In the genomic region with DNA sequence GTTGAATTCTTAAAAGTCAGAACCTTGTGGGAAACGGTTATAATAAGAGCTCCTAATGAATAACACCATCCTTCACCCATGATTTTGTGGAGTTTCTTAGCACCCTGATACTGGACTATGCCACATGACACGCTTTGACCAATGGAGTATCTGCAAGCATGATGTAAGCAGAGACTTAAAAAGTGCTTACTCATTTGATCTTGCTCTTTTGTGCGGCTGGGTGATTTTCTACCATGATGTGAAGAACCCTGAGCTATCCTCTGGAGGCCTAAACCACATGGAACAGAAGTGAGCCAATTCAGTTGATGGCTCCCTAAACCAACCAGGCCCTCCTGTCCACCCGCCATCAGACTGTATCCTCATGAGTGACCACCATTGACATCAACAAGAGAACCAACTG, we compare ENCODE assay signal across 24 cellular contexts.
DNase-seq lines count a peak whose midpoint lies in the region; ATAC-seq, FAIRE-seq and TF ChIP-seq lines count a peak whose summit lies in the region.
"Had no signal": no experiment of that assay in that cellular context is flagged by ENCODE, and none has a peak within 500 bp of the region (broad histone marks: within the 10 kb centered on the region; RNA-seq: fewer than 3 reads in every experiment).

No MANE protein-coding gene starts in this region.

- H3K9me3 ChIP-seq in K562 (replicated peaks; ENCODE audit: control insufficient read depth, insufficient read depth, low read depth, low read length) = no peaks in the 10 kb centered on the region
- H3K9me3 ChIP-seq: SK-N-SH had no signal

- no peaks in the 10 kb centered on the region for H3K27me3 ChIP-seq in GM23338 (ENCODE audit: insufficient read depth)
- H3K27me3 ChIP-seq in K562 (ENCODE audit: control insufficient read depth in 2 of 2, insufficient read depth in 2 of 2, low read length in 2 of 2) = no peaks in the 10 kb centered on the region

- no peak overlapping the region for H3K4me3 ChIP-seq in GM23338
- H3K4me3 ChIP-seq in K562 = no peak overlapping the region

- CTCF ChIA-PET in K562 (lab: Yijun Ruan, JAX; ENCODE audit: low intra/inter-chr PET ratio) = no interaction called here

- no peaks in the 10 kb centered on the region for H3K9me1 ChIP-seq in K562 (ENCODE audit: control insufficient read depth, insufficient read depth, low read length)

- H3K79me2 ChIP-seq in GM23338 (replicated peaks; ENCODE audit: insufficient read depth) (peaks cover 68% of the 10 kb centered on the region), K562 (ENCODE audit: control insufficient read depth, insufficient read depth, low read length) (no peaks in the 10 kb centered on the region; the same call in 1 of the 3 replicates)

- no peak for FAIRE-seq in K562 (lab: Jason Lieb, UNC)
- FAIRE-seq: GM19239, H54, RCC 7860 had no signal

- no TSS peak for BruUV-seq in K562 (replicated peaks; lab: Mats Ljungman, UMichigan)

- H3K4me1 Mint-ChIP-seq in GM23338 (peaks cover 25% of the 10 kb centered on the region), natural killer cell (no peaks in the 10 kb centered on the region)
- peaks cover 3 to 7% of the 10 kb centered on the region in 2 donors for H3K4me1 Mint-ChIP-seq in stimulated activated naive B cell treated with anti-CD40 and anti-IgM and Interleukin-4, amounts not matched to agents 10 μg/mL and 1 μg/mL and 100 μg/mL, for 72 hours
- H3K4me1 Mint-ChIP-seq: CD14-positive monocyte; CD8-positive, alpha-beta memory T cell had no signal

- 55% methylated on average over 4 of the region's 4 CpGs for WGBS in K562 (ENCODE audit: insufficient coverage, low coverage, missing lambda C conversion rate)

- peaks cover 23% of the 10 kb centered on the region for H3K4me1 ChIP-seq in GM23338 (ENCODE audit: insufficient read depth)
- peaks cover 0 to 16% of the 10 kb centered on the region in 2 experiments; a peak in 3 of 5 replicates for H3K4me1 ChIP-seq in K562 (replicated peaks in 1 of 2; ENCODE audit: control insufficient read depth in 2 of 2, insufficient read depth in 2 of 2, low read length in 2 of 2)

- 0 out of 4 replicates have a peak, but pooled peaks of 1 of the 2 experiments have one; percentile 1 for TF ChIP-seq RAD21 in K562 (CRISPR knock-in tag; conservative IDR thresholded peaks at IDR 0.05 in 1 of 2, IDR thresholded peaks at IDR 0.05 in 1 of 2)

- H3F3A ChIP-seq in GM23338 (replicated peaks; ENCODE audit: low read depth) = no peaks in the 10 kb centered on the region

- H3K9me2 ChIP-seq in GM23338 (ENCODE audit: insufficient read depth) = peaks cover 2% of the 10 kb centered on the region; the same call in 1 of the 2 replicates
- H3K9me2 ChIP-seq: SK-N-SH had no signal

- H3K27ac Mint-ChIP-seq in GM23338 (no peak overlapping the region), natural killer cell (no peak overlapping the region)
- H3K27ac Mint-ChIP-seq in stimulated activated naive B cell treated with anti-CD40 and anti-IgM and Interleukin-4, amounts not matched to agents 10 μg/mL and 1 μg/mL and 100 μg/mL, for 72 hours = peak overlapping the region; percentile 73
- H3K27ac Mint-ChIP-seq: CD14-positive monocyte; CD8-positive, alpha-beta memory T cell had no signal

- H3K36me3 Mint-ChIP-seq in GM23338 (ENCODE audit: low read depth) (peaks cover 8% of the 10 kb centered on the region; the same call in 2 of the 3 replicates), natural killer cell (no peaks in the 10 kb centered on the region)
- H3K36me3 Mint-ChIP-seq in stimulated activated naive B cell treated with anti-CD40 and anti-IgM and Interleukin-4, amounts not matched to agents 10 μg/mL and 1 μg/mL and 100 μg/mL, for 72 hours = peaks cover 4 to 5% of the 10 kb centered on the region in 2 donors
- H3K36me3 Mint-ChIP-seq: CD8-positive, alpha-beta memory T cell had no signal

- intact Hi-C loops in K562 (cut with micrococcal nuclease) (no loop called here), natural killer cell (cut with micrococcal nuclease) (no loop called here)

- H3K4me3 Mint-ChIP-seq in GM23338 (no peak overlapping the region), natural killer cell (no peak overlapping the region)
- no peak overlapping the region for H3K4me3 Mint-ChIP-seq in stimulated activated naive B cell treated with anti-CD40 and anti-IgM and Interleukin-4, amounts not matched to agents 10 μg/mL and 1 μg/mL and 100 μg/mL, for 72 hours
- H3K4me3 Mint-ChIP-seq: CD14-positive monocyte; CD8-positive, alpha-beta memory T cell had no signal

- ATAC-seq in GM23338 (no peak), K562 (peak; percentile 93), natural killer cell (no peak)
- ATAC-seq in stimulated activated naive B cell treated with anti-CD40 and anti-IgM and Interleukin-4, amounts not matched to agents 10 μg/mL and 1 μg/mL and 100 μg/mL, for 72 hours (replicated peaks) = peak; percentile 27

- H4K20me1 ChIP-seq in GM23338 (replicated peaks; ENCODE audit: insufficient read depth) = no peaks in the 10 kb centered on the region
- H4K20me1 ChIP-seq in K562 (replicated peaks; ENCODE audit: control insufficient read depth, insufficient read depth, low read length) = no peaks in the 10 kb centered on the region

- in situ Hi-C loops in K562 (cut with MboI) = no loop called here

- H2AFZ ChIP-seq in GM23338 (no peak overlapping the region), K562 (ENCODE audit: low read depth, low read length) (peak overlapping the region; percentile 79)

- H3K36me3 ChIP-seq in GM23338 (ENCODE audit: insufficient read depth) (no peaks in the 10 kb centered on the region), K562 (ENCODE audit: control insufficient read depth, insufficient read depth, low read length) (no peaks in the 10 kb centered on the region; the same call in 2 of the 3 replicates)

- no peak overlapping the region; a peak in 1 of 4 replicates for H3K9ac ChIP-seq in K562 (ENCODE audit: insufficient read depth in 1 of 2, low read depth in 2 of 2, low read length in 2 of 2)
- H3K9ac ChIP-seq: SK-N-SH had no signal

- no peak for TF ChIP-seq POLR2A in K562 (conservative IDR thresholded peaks at IDR 0.05)

- H3K4me2 ChIP-seq in GM23338 (no peak overlapping the region), K562 (ENCODE audit: insufficient read depth, low read length) (peak overlapping the region; percentile 46)
- H3K4me2 ChIP-seq: SK-N-SH had no signal

- no peak for TF ChIP-seq CTCF in GM23338 (conservative IDR thresholded peaks at IDR 0.05; ENCODE audit: low read depth in 2 of 2)
- no peak for TF ChIP-seq CTCF in K562 (IDR thresholded peaks at IDR 0.05 in 2 of 3, conservative IDR thresholded peaks at IDR 0.05 in 1 of 3; ENCODE audit: insufficient read depth in 2 of 3, low read depth in 1 of 3, low read length in 3 of 3)
- TF ChIP-seq CTCF in natural killer cell (IDR thresholded peaks at IDR 0.05) = no peak

- H3K27ac ChIP-seq in GM23338 (ENCODE audit: low read depth) (no peak overlapping the region), K562 (ENCODE audit: extremely low read depth, low read depth, low read length) (peak overlapping the region; percentile 65)

- POLR2A ChIA-PET in K562 (lab: Yijun Ruan, JAX) = interaction anchor here (0.7 to 1.0 kb wide), 2 partner anchors 12 to 64 kb away, joined by 3 read pairs; no protein-coding TSS in a partner anchor

- DNase-seq in GM23338 (ENCODE audit: low spot score) = no peak
- DNase-seq in NAMALWA (ENCODE audit: low spot score) = peak; percentile 29
- peak; percentile 8 to 49 (median 32) for DNase-seq in K562 (ENCODE audit: extremely low read depth in 1 of 4, low spot score in 3 of 4)
- no peak for DNase-seq in stimulated activated naive B cell treated with anti-CD40 and anti-IgM and Interleukin-4, amounts not matched to agents 10 μg/mL and 1 μg/mL and 100 μg/mL, for 72 hours
- DNase-seq in NCI-H1048 (lab: John Stamatoyannopoulos, UW) = no peak
- DNase-seq in natural killer cell = no peak
- no peak for DNase-seq in activated T-cell treated with anti-CD3 and anti-CD28 coated beads for 4 hours
- DNase-seq: CD8-positive, alpha-beta memory T cell; DMS 273 treated with DMSO at 0.1 percent for 48 hours; DND-41; MM.1S; NCI-H1092; NCI-H1417 treated with DMSO at 0.1 percent for 48 hours; NCI-H1694 treated with DMSO at 0.1 percent for 48 hours; NCI-H2081; NCI-H2227 treated with DMSO at 0.1 percent for 48 hours; NCI-H510A; NCI-H69; SK-N-SH; SW 1271 had no signal

- H3K9me3 Mint-ChIP-seq in GM23338 = no peaks in the 10 kb centered on the region
- H3K9me3 Mint-ChIP-seq in stimulated activated naive B cell treated with anti-CD40 and anti-IgM and Interleukin-4, amounts not matched to agents 10 μg/mL and 1 μg/mL and 100 μg/mL, for 72 hours = peaks cover 0 to 4% of the 10 kb centered on the region in 2 donors
- H3K9me3 Mint-ChIP-seq in natural killer cell = no peaks in the 10 kb centered on the region

- no peak for TF ChIP-seq EP300 in K562 (IDR thresholded peaks at IDR 0.05; ENCODE audit: low read length)

- H3K27me3 Mint-ChIP-seq in GM23338 (ENCODE audit: insufficient read depth, low read depth, poor library complexity) (peaks cover 2% of the 10 kb centered on the region), natural killer cell (ENCODE audit: low read depth in 2 of 2) (no peaks in the 10 kb centered on the region)
- H3K27me3 Mint-ChIP-seq in stimulated activated naive B cell treated with anti-CD40 and anti-IgM and Interleukin-4, amounts not matched to agents 10 μg/mL and 1 μg/mL and 100 μg/mL, for 72 hours = no peaks in the 10 kb centered on the region
- H3K27me3 Mint-ChIP-seq: CD8-positive, alpha-beta memory T cell had no signal

TF ChIP-seq in GM23338, 12 proteins besides CTCF, POLR2A, EP300 and RAD21 (continues in another document):
- peak; percentile 63; the same call in 1 of the 2 replicates for TF ChIP-seq ZNF331 (CRISPR knock-in tag; IDR thresholded peaks at IDR 0.05; ENCODE audit: low read depth)

TF ChIP-seq in K562, 482 proteins besides CTCF, POLR2A, EP300 and RAD21 (continues in another document):
- TF ChIP-seq ATF7 (IDR thresholded peaks at IDR 0.05) (0 out of 2 replicates have a peak, but pooled peaks have one; percentile 13), BACH1 (tag; IDR thresholded peaks at IDR 0.05) (peak; percentile 42; the same call in 1 of the 2 replicates), BRCA1 (IDR thresholded peaks at IDR 0.05) (no peak), BRCA1 (CRISPR knock-in tag; IDR thresholded peaks at IDR 0.05) (no peak), EHMT2 (IDR thresholded peaks at IDR 0.05) (peak; percentile 62; the same call in 1 of the 2 replicates), TGIF2 (CRISPR knock-in tag; IDR thresholded peaks at IDR 0.05) (no peak), JUND (IDR thresholded peaks at IDR 0.05; ENCODE audit: borderline replicate concordance, low read depth, low read length) (no peak), JUND (tag; IDR thresholded peaks at IDR 0.05; ENCODE audit: borderline replicate concordance, low read depth, low read length) (peak; percentile 58; the same call in 1 of the 3 replicates), C11orf30 (IDR thresholded peaks at IDR 0.05; ENCODE audit: low read depth) (peak; percentile 94), CCAR2 (IDR thresholded peaks at IDR 0.05; ENCODE audit: low read depth, low read length) (no peak), ZNF551 (CRISPR knock-in tag; IDR thresholded peaks at IDR 0.05) (no peak)

Comparison
In these comparisons a context has a peak if more than half of its experiments do, and no peak if none do; other contexts are left out.
1. ATAC-seq: peak in K562 (single experiment) and stimulated activated naive B cell treated with anti-CD40 and anti-IgM and Interleukin-4, amounts not matched to agents 10 μg/mL and 1 μg/mL and 100 μg/mL, for 72 hours (2 of 2); none in GM23338 (single experiment) and natural killer cell (0 of 3).
2. DNase-seq: peak in NAMALWA (single experiment) and K562 (4 of 4); none in GM23338 (single experiment), stimulated activated naive B cell treated with anti-CD40 and anti-IgM and Interleukin-4, amounts not matched to agents 10 μg/mL and 1 μg/mL and 100 μg/mL, for 72 hours (single experiment), NCI-H1048 (single experiment), natural killer cell (single experiment) and activated T-cell treated with anti-CD3 and anti-CD28 coated beads for 4 hours (single experiment).